ENCODE assay signal across 28 cellular contexts in the genomic region with DNA sequence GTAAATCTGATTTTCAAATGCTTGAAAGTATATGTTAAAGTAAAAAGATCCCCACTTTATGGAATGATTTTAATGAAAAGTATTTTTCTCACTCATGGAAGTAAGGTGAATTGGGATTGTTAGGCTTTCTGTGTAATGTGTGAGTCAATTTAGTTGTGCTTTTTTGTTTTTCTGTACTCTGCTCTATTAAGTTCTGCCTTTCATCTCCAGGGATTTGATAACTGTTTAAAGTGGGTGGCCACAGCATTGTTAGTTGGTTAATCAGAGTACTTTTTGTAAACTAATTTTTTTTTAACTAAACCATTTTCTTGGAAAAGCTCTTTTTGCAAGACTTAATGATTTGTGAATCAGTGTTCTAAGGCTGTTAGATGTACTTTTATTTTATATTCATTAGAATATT.
DNase-seq lines count a peak whose midpoint lies in the region; ATAC-seq, FAIRE-seq and TF ChIP-seq lines count a peak whose summit lies in the region.
"Had no signal": no experiment of that assay in that cellular context is flagged by ENCODE, and none has a peak within 500 bp of the region (broad histone marks: within the 10 kb centered on the region; RNA-seq: fewer than 3 reads in every experiment).

No MANE protein-coding gene starts in this region.

- H4K20me1 ChIP-seq in HCT116 (ENCODE audit: insufficient read depth) (no peaks in the 10 kb centered on the region), neural progenitor cell (ENCODE audit: low read depth) (peaks cover 7% of the 10 kb centered on the region)

- no peaks in the 10 kb centered on the region for H3K27me3 Mint-ChIP-seq in brain
- no peaks in the 10 kb centered on the region for H3K27me3 Mint-ChIP-seq in neural progenitor cell (ENCODE audit: insufficient read depth, low read depth)
- H3K27me3 Mint-ChIP-seq in T-helper 2 cell treated with Interferon-gamma antibody and Interleukin-4, amounts not matched to agents 5 μg/mL and 100 μg/mL, for 36 hours (ENCODE audit: low read depth), result no peaks in the 10 kb centered on the region
- H3K27me3 Mint-ChIP-seq: activated CD4-positive, alpha-beta T cell treated with anti-CD3 and anti-CD28 coated beads for 36 hours; stimulated activated naive CD8-positive, alpha-beta T cell treated with anti-CD3 and anti-CD28 coated beads, Interleukin-15, Interleukin-2, amounts not matched to agents 100 ng/mL and 50 ng/mL, for 24 hours had no signal

- H3K79me2 ChIP-seq in HCT116 (ENCODE audit: insufficient read depth, low read length) (peaks cover 4% of the 10 kb centered on the region; the same call in 1 of the 2 replicates), neural progenitor cell (ENCODE audit: low read depth) (no peaks in the 10 kb centered on the region)
- H3K79me2 ChIP-seq: hepatocyte had no signal

- H3K27ac Mint-ChIP-seq in brain (peak overlapping the region in 3 of 5 experiments; percentile 8 to 49 (median 30)), neural progenitor cell (no peak overlapping the region)
- H3K27ac Mint-ChIP-seq in T-helper 2 cell treated with Interferon-gamma antibody and Interleukin-4, amounts not matched to agents 5 μg/mL and 100 μg/mL, for 36 hours, result no peak overlapping the region
- H3K27ac Mint-ChIP-seq: activated CD4-positive, alpha-beta T cell treated with anti-CD3 and anti-CD28 coated beads for 36 hours; endodermal cell; mesothelial cell of epicardium; natural killer cell; stimulated activated naive CD8-positive, alpha-beta T cell treated with anti-CD3 and anti-CD28 coated beads, Interleukin-15, Interleukin-2, amounts not matched to agents 100 ng/mL and 50 ng/mL, for 24 hours had no signal

- no peaks in the 10 kb centered on the region for H3K9me2 ChIP-seq in HCT116 (ENCODE audit: insufficient read depth)

- H2AFZ ChIP-seq in HCT116 (ENCODE audit: low read depth, low read length, poor library complexity, severe bottlenecking), result no peak overlapping the region
- H2AFZ ChIP-seq in neural progenitor cell (replicated peaks), result no peak overlapping the region
- H2AFZ ChIP-seq: hepatocyte, parathyroid adenoma had no signal

- peaks cover 57% of the 10 kb centered on the region for H3K4me1 ChIP-seq in A549
- H3K4me1 ChIP-seq in HCT116 (ENCODE audit: control insufficient read depth in 1 of 2, insufficient read depth in 2 of 2, low read length in 2 of 2), result peaks cover 53 to 61% of the 10 kb centered on the region in 2 experiments
- no peaks in the 10 kb centered on the region for H3K4me1 ChIP-seq in neural progenitor cell
- H3K4me1 ChIP-seq: left lung, parathyroid adenoma, right lobe of liver, tibial artery had no signal

- H3K4me2 ChIP-seq in A549 (peak overlapping the region; percentile 39; the same call in 2 of the 3 replicates), HCT116 (ENCODE audit: low read length) (peak overlapping the region; percentile 51), neural progenitor cell (no peak overlapping the region)
- H3K4me2 ChIP-seq: hepatocyte had no signal

- H3K4me1 Mint-ChIP-seq in brain (peaks cover 6% of the 10 kb centered on the region), neural progenitor cell (no peaks in the 10 kb centered on the region)
- peaks cover 10% of the 10 kb centered on the region for H3K4me1 Mint-ChIP-seq in T-helper 2 cell treated with Interferon-gamma antibody and Interleukin-4, amounts not matched to agents 5 μg/mL and 100 μg/mL, for 36 hours (ENCODE audit: low read depth)
- H3K4me1 Mint-ChIP-seq: activated CD4-positive, alpha-beta T cell treated with anti-CD3 and anti-CD28 coated beads for 36 hours; endodermal cell; mesothelial cell of epicardium; natural killer cell had no signal

- H3K36me3 ChIP-seq in HCT116 (ENCODE audit: control insufficient read depth in 1 of 2, insufficient read depth in 2 of 2, low read length in 2 of 2) (peaks cover 0 to 10% of the 10 kb centered on the region in 2 experiments; a peak in 1 of 4 replicates), neural progenitor cell (peaks cover 21% of the 10 kb centered on the region)

- H3F3A ChIP-seq in neural progenitor cell (ENCODE audit: low read depth), result no peaks in the 10 kb centered on the region

- no peak for TF ChIP-seq CTCF in A549 (IDR thresholded peaks at IDR 0.05)
- no peak for TF ChIP-seq CTCF in HCT116 (IDR thresholded peaks at IDR 0.05 in 2 of 3, conservative IDR thresholded peaks at IDR 0.05 in 1 of 3; ENCODE audit: borderline replicate concordance in 1 of 3, insufficient read depth in 1 of 3, low read depth in 2 of 3, low read length in 2 of 3)
- no peak for TF ChIP-seq CTCF in brain (conservative IDR thresholded peaks at IDR 0.05)
- TF ChIP-seq CTCF in neural progenitor cell (IDR thresholded peaks at IDR 0.05), result no peak

- H3K4me3 Mint-ChIP-seq in brain (no peak overlapping the region), neural progenitor cell (no peak overlapping the region)
- no peak overlapping the region for H3K4me3 Mint-ChIP-seq in T-helper 2 cell treated with Interferon-gamma antibody and Interleukin-4, amounts not matched to agents 5 μg/mL and 100 μg/mL, for 36 hours
- H3K4me3 Mint-ChIP-seq: activated CD4-positive, alpha-beta T cell treated with anti-CD3 and anti-CD28 coated beads for 36 hours; endodermal cell; mesothelial cell of epicardium; natural killer cell; stimulated activated naive CD8-positive, alpha-beta T cell treated with anti-CD3 and anti-CD28 coated beads, Interleukin-15, Interleukin-2, amounts not matched to agents 100 ng/mL and 50 ng/mL, for 24 hours had no signal

- TF ChIP-seq POLR2A in A549 (IDR thresholded peaks at IDR 0.05; ENCODE audit: low read length) (no peak), HCT116 (IDR thresholded peaks at IDR 0.05; ENCODE audit: borderline replicate concordance, extremely low read depth, insufficient read depth, insufficient read length) (no peak)

- BruUV-seq in HCT116 (replicated peaks; lab: Mats Ljungman, UMichigan), result no TSS peak

- H3K9me3 ChIP-seq in A549 (no peaks in the 10 kb centered on the region), HCT116 (ENCODE audit: control insufficient read depth in 1 of 2, insufficient read depth in 1 of 2, low read depth in 1 of 2, low read length in 2 of 2) (no peaks in the 10 kb centered on the region), neural progenitor cell (ENCODE audit: low read depth) (no peaks in the 10 kb centered on the region)
- H3K9me3 ChIP-seq: left lung, right lobe of liver, tibial artery had no signal

- POLR2A ChIA-PET in A549 (lab: Yijun Ruan, JAX), result no interaction called here
- POLR2A ChIA-PET in HCT116 (lab: Charles Lee), result no interaction called here
- POLR2A ChIA-PET in HEK293T (lab: Yijun Ruan, JAX), result no interaction called here

- ATAC-seq in A549 (no peak), HCT116 (peak; percentile 59), HG03135 (IDR thresholded peaks at IDR 0.05; ENCODE audit: unreplicated experiment) (no peak)
- ATAC-seq: activated CD4-positive, alpha-beta T cell treated with anti-CD3 and anti-CD28 coated beads for 36 hours; GM12878; left lung; natural killer cell; right lobe of liver had no signal

- H3K27me3 ChIP-seq in HCT116 (ENCODE audit: insufficient read depth, low read length) (no peaks in the 10 kb centered on the region), neural progenitor cell (no peaks in the 10 kb centered on the region)
- H3K27me3 ChIP-seq: cardiac muscle cell, hepatocyte, left lung, right lobe of liver, tibial artery had no signal

- no peak for DNase-seq in A549 (ENCODE audit: low read depth in 1 of 2, low spot score in 1 of 2)
- DNase-seq in HCT116 (ENCODE audit: low read depth, low spot score), result peak; percentile 53
- DNase-seq in neural progenitor cell (ENCODE audit: low spot score), result no peak
- DNase-seq in HEK293T (ENCODE audit: extremely low spot score), result no peak
- no peak for DNase-seq in NCI-H69 (lab: John Stamatoyannopoulos, UW)
- no peak for DNase-seq in T-helper 2 cell treated with Interferon-gamma antibody and Interleukin-4, amounts not matched to agents 5 μg/mL and 100 μg/mL, for 36 hours (ENCODE audit: low spot score)
- DNase-seq: activated CD4-positive, alpha-beta T cell treated with anti-CD3 and anti-CD28 coated beads for 36 hours; activated T-cell treated with anti-CD3 and anti-CD28 coated beads, Interleukin-2, amount 50 U/mL, for 1 hour; DMS53; endodermal cell; Karpas-422; left lung; natural killer cell; NCI-H1694; NCI-H526; right lobe of liver; T-helper 1 cell; tibial artery had no signal

- FAIRE-seq in A549 (lab: Jason Lieb, UNC), result no peak
- FAIRE-seq: GM12878, RCC 7860 had no signal

- H3K27ac ChIP-seq in A549 (peak overlapping the region; percentile 74 to 80), HCT116 (ENCODE audit: low read depth, low read length) (peak overlapping the region; percentile 70; the same call in 1 of the 2 replicates), neural progenitor cell (peak overlapping the region; percentile 48)
- H3K27ac ChIP-seq: 22Rv1, cardiac muscle cell, hepatocyte, left lung, parathyroid adenoma, right lobe of liver, tibial artery had no signal

- no peaks in the 10 kb centered on the region for H3K9me3 Mint-ChIP-seq in brain
- no peaks in the 10 kb centered on the region for H3K9me3 Mint-ChIP-seq in neural progenitor cell
- no peaks in the 10 kb centered on the region for H3K9me3 Mint-ChIP-seq in T-helper 2 cell treated with Interferon-gamma antibody and Interleukin-4, amounts not matched to agents 5 μg/mL and 100 μg/mL, for 36 hours
- H3K9me3 Mint-ChIP-seq: endodermal cell; mesothelial cell of epicardium; natural killer cell; stimulated activated naive CD8-positive, alpha-beta T cell treated with anti-CD3 and anti-CD28 coated beads, Interleukin-15, Interleukin-2, amounts not matched to agents 100 ng/mL and 50 ng/mL, for 24 hours had no signal

- H3K4me3 ChIP-seq in A549 (no peak overlapping the region), HCT116 (replicated peaks in 1 of 2; ENCODE audit: low read depth in 1 of 2, low read length in 2 of 2) (no peak overlapping the region; a peak in 1 of 4 replicates), neural progenitor cell (no peak overlapping the region)
- H3K4me3 ChIP-seq: cardiac muscle cell, GM12878, hepatocyte, left lung, right lobe of liver, tibial artery had no signal

- intact Hi-C loops in HCT116 (cut with micrococcal nuclease), result no loop called here

- CTCF ChIA-PET in A549 (lab: Yijun Ruan, JAX) (no interaction called here), HCT116 (lab: Charles Lee) (no interaction called here), HEK293T (lab: Yijun Ruan, JAX) (no interaction called here)

- H3K36me3 Mint-ChIP-seq in brain (peaks cover 82% of the 10 kb centered on the region), neural progenitor cell (peaks cover 47% of the 10 kb centered on the region)
- H3K36me3 Mint-ChIP-seq in T-helper 2 cell treated with Interferon-gamma antibody and Interleukin-4, amounts not matched to agents 5 μg/mL and 100 μg/mL, for 36 hours (ENCODE audit: low read depth), result peaks cover 19% of the 10 kb centered on the region
- H3K36me3 Mint-ChIP-seq: natural killer cell had no signal

- TF ChIP-seq RAD21 in A549 (conservative IDR thresholded peaks at IDR 0.05 in 1 of 2, IDR thresholded peaks at IDR 0.05 in 1 of 2) (no peak), HCT116 (IDR thresholded peaks at IDR 0.05; ENCODE audit: low read depth) (no peak)

- H3K9ac ChIP-seq in HCT116 (ENCODE audit: low read length) (no peak overlapping the region), neural progenitor cell (no peak overlapping the region)
- H3K9ac ChIP-seq: parathyroid adenoma had no signal

- no peak for TF ChIP-seq EP300 in A549 (IDR thresholded peaks at IDR 0.05)

- RAD21 ChIA-PET in HCT116 (lab: Charles Lee; ENCODE audit: low non-redundant PET in 1 of 2, low total read pairs in 2 of 2, uncharacterized antibody in 2 of 2, unreplicated experiment in 2 of 2), result no interaction called here

Comparison
In these comparisons a context has a peak if more than half of its experiments do, and no peak if none do; other contexts are left out.
1. H3K27ac Mint-ChIP-seq: peak in brain (3 of 5); none in neural progenitor cell (single experiment) and T-helper 2 cell treated with Interferon-gamma antibody and Interleukin-4, amounts not matched to agents 5 μg/mL and 100 μg/mL, for 36 hours (single experiment).
2. Peak in every context shown above with its lines, with median percentiles within 50 percentile points of each other: H3K27ac ChIP-seq.